Comparison of ENCODE assay signal across 1 cellular context in genomic region chr3:178086419-178086818, GRCh38.
TF ChIP-seq lines count a peak whose summit lies in the region.

No MANE protein-coding gene starts in this region.

TF ChIP-seq in K562, 482 proteins besides CTCF, POLR2A, EP300 and RAD21 (continued from another document):
- TF ChIP-seq HMBOX1 (IDR thresholded peaks at IDR 0.05) (peak; percentile 51), CBFA2T3 (IDR thresholded peaks at IDR 0.05) (no peak)
